ENCODE assay signal across 21 cellular contexts in genomic region chr10:124967255-124967654, GRCh38.
"Had no signal": no experiment of that assay in that cellular context is flagged by ENCODE, and none has a peak within 500 bp of the region (broad histone marks: within the 10 kb centered on the region; RNA-seq: fewer than 3 reads in every experiment).

No MANE protein-coding gene starts in this region.

- H3K4me3 ChIP-seq: ascending aorta had no signal

- H3K4me3 Mint-ChIP-seq: activated CD4-positive, alpha-beta memory T cell treated with anti-CD3 and anti-CD28 coated beads, Interleukin-2, amount 10 ng/mL, durations not matched to agents 7 days and 5 days; activated CD4-positive, alpha-beta T cell treated with anti-CD3 and anti-CD28 coated beads for 36 hours; activated naive CD8-positive, alpha-beta T cell treated with anti-CD3 and anti-CD28 coated beads, Interleukin-2, amount 50 U/mL, for 24 hours; brain; T-cell had no signal

- H3K27ac ChIP-seq: ascending aorta, WERI-Rb-1 had no signal

- H3K9me3 Mint-ChIP-seq: activated CD4-positive, alpha-beta memory T cell treated with anti-CD3 and anti-CD28 coated beads, Interleukin-2, amount 10 ng/mL, durations not matched to agents 7 days and 5 days; activated naive CD4-positive, alpha-beta T cell treated with anti-CD3 and anti-CD28 coated beads, Interleukin-2, amount 50 U/mL, for 72 hours; activated naive CD8-positive, alpha-beta T cell treated with anti-CD3 and anti-CD28 coated beads, Interleukin-2, amount 50 U/mL, for 24 hours; brain; T-cell had no signal

- H3K27ac Mint-ChIP-seq: activated CD4-positive, alpha-beta memory T cell treated with anti-CD3 and anti-CD28 coated beads, Interleukin-2, amount 10 ng/mL, durations not matched to agents 7 days and 5 days; activated CD4-positive, alpha-beta T cell treated with anti-CD3 and anti-CD28 coated beads for 36 hours; activated naive CD8-positive, alpha-beta T cell treated with anti-CD3 and anti-CD28 coated beads, Interleukin-2, amount 50 U/mL, for 24 hours; T-cell had no signal

- DNase-seq: activated CD4-positive, alpha-beta memory T cell treated with anti-CD3 and anti-CD28 coated beads, Interleukin-2, amount 10 ng/mL, durations not matched to agents 7 days and 5 days; activated CD4-positive, alpha-beta T cell treated with anti-CD3 and anti-CD28 coated beads for 36 hours; activated CD4-positive, alpha-beta T cell treated with anti-CD3 and anti-CD28 coated beads, Interleukin-2, amount 50 U/mL, for 1 hour; activated naive CD8-positive, alpha-beta T cell treated with anti-CD3 and anti-CD28 coated beads, Interleukin-2, amount 50 U/mL, for 24 hours; activated T-cell treated with anti-CD3 and anti-CD28 coated beads for 4 hours; amniotic stem cell; KG1; NCI-H1092; NCI-H1417; NCI-H1930; NCI-H2171; NCI-H2227 treated with DMSO at 0.1 percent for 48 hours; NCI-H446 treated with DMSO at 0.1 percent for 48 hours; NCI-H524 treated with DMSO at 0.1 percent for 48 hours; NCI-H748 treated with DMSO at 0.1 percent for 48 hours; SIG-M5; T-cell; WERI-Rb-1 had no signal

- H3K27me3 Mint-ChIP-seq: activated CD4-positive, alpha-beta memory T cell treated with anti-CD3 and anti-CD28 coated beads, Interleukin-2, amount 10 ng/mL, durations not matched to agents 7 days and 5 days; activated CD4-positive, alpha-beta T cell treated with anti-CD3 and anti-CD28 coated beads for 36 hours; activated naive CD8-positive, alpha-beta T cell treated with anti-CD3 and anti-CD28 coated beads, Interleukin-2, amount 50 U/mL, for 24 hours; brain; T-cell had no signal

- H3K9me3 ChIP-seq: ascending aorta had no signal
